1 cellular context compared by ENCODE assay signal in the genomic region with DNA sequence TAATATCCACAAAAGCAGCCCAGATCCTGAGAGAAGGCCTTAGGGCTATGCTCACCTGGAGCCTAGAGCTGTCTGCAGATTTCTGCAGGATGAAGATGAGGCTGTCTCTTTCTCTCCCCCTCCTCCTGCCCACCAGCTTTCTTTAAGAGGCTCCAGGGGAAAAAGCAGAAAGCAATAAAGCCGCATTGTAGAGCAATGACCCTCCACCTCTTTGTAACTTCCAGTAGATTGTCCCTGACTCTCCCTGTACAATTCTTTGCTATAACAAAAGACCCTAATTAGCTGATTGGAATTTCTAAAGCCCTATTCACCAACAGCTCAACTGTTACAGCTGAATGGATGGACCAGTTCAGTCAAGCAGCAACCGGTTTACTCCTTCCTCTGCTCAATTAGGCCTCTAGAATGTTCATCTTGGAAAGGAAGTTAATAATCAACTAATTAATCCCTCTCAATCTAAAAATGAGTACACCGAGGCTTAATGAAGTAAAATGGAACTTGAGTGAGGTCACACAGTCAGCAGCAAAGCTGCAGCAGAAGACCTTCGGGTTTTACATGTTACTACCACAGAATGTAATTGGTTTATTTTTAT.
TF ChIP-seq lines count a peak whose summit lies in the region.

No MANE protein-coding gene starts in this region.

TF ChIP-seq in HepG2, 621 proteins besides CTCF, POLR2A, EP300 and RAD21 (continued from another document):
- TF ChIP-seq, protein P1, sequence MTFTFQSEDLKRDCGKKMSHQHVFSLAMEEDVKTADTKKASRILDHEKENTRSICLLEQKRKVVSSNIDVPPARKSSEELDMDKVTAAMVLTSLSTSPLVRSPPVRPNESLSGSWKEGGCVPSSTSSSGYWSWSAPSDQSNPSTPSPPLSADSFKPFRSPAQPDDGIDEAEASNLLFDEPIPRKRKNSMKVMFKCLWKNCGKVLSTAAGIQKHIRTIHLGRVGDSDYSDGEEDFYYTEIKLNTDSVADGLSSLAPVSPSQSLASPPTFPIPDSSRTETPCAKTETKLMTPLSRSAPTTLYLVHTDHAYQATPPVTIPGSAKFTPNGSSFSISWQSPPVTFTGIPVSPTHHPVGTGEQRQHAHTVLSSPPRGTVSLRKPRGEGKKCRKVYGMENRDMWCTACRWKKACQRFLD (CRISPR knock-in tag; IDR thresholded peaks at IDR 0.05; ENCODE audit: borderline replicate concordance), result no peak
- TF ChIP-seq ZNF747 (CRISPR knock-in tag; IDR thresholded peaks at IDR 0.05; ENCODE audit: borderline replicate concordance) (no peak), HOXA7 (CRISPR knock-in tag; IDR thresholded peaks at IDR 0.05) (no peak), ZNF225 (CRISPR knock-in tag; IDR thresholded peaks at IDR 0.05) (no peak)
